ENCODE assay signal across 8 cellular contexts in genomic region chr1:31296486-31297272, GRCh38. TPM values are rescaled to one million over a fixed set of nuclear protein-coding genes. Genes with fewer than 3 reads are reported as not detected.
DNase-seq lines count a peak whose midpoint lies in the region; TF ChIP-seq lines count a peak whose summit lies in the region.

SNRNP40 (minus strand) TSS chr1:31296788; CDS start chr1:31296751, 37 bp downstream.
ZCCHC17 (plus strand) TSS chr1:31297032; CDS start chr1:31310099, 13,067 bp downstream.

- TF ChIP-seq CTCF in fibroblast of villous mesenchyme (IDR thresholded peaks at IDR 0.05; ENCODE audit: insufficient read depth, low read depth, low read length) (no peak), neural crest cell (conservative IDR thresholded peaks at IDR 0.05) (no peak)

- peak within 1 kb of the TSS; percentile 94 for H3K27ac Mint-ChIP-seq in neural crest cell (ENCODE audit: unreplicated experiment)

- no peaks in the 10 kb centered on the region for H3K27me3 ChIP-seq in H7 (ENCODE audit: control insufficient read depth, insufficient read depth, low read length)

- no peaks in the 10 kb centered on the region for H3K9me3 ChIP-seq in ES-I3 (ENCODE audit: control insufficient read depth, insufficient read depth, low read length)

- H3K9me3 Mint-ChIP-seq in neural crest cell, result no peaks in the 10 kb centered on the region

- H3K9ac ChIP-seq in ES-I3 (ENCODE audit: low read depth, low read length), result peak within 1 kb of the TSS; percentile 84

- peaks cover 25% of the 10 kb centered on the region for H3K36me3 ChIP-seq in ES-I3 (ENCODE audit: insufficient read depth, low read length)
- peaks cover 14% of the 10 kb centered on the region for H3K36me3 ChIP-seq in H7 (replicated peaks; ENCODE audit: control insufficient read depth, insufficient read depth, low read length)

- no peaks in the 10 kb centered on the region for H3K27me3 Mint-ChIP-seq in neural crest cell (ENCODE audit: low read depth)

- DNase-seq in H7 (peak; percentile 96), M059J (ENCODE audit: low read depth) (peak; percentile 100), SHP77 (lab: John Stamatoyannopoulos, UW) (peak; percentile 100), fibroblast of villous mesenchyme (ENCODE audit: low read depth) (peak; percentile 100), neural crest cell (ENCODE audit: low read depth, low spot score) (peak; percentile 89), stromal cell of bone marrow (ENCODE audit: low read depth) (peak; percentile 100)
- DNase-seq in activated effector memory CD4-positive, alpha-beta T cell treated with anti-CD3 and anti-CD28 coated beads, Interleukin-2, amount 50 U/mL, for 16 hours, result peak; percentile 97

- H3K4me1 ChIP-seq in ES-I3 (ENCODE audit: insufficient read depth, low read length), result no peaks in the 10 kb centered on the region

- H3K4me3 ChIP-seq in H7 (ENCODE audit: insufficient read depth, low read depth, low read length), result peak within 1 kb of the TSS; percentile 91
- H3K4me3 ChIP-seq in fibroblast of villous mesenchyme (ENCODE audit: low read depth, low read length), result peak within 1 kb of the TSS; percentile 99

- peaks cover 21% of the 10 kb centered on the region for H3K4me1 Mint-ChIP-seq in neural crest cell

- H3K36me3 Mint-ChIP-seq in neural crest cell (ENCODE audit: low read depth), result peaks cover 3% of the 10 kb centered on the region

- H3K4me3 Mint-ChIP-seq in neural crest cell, result no peak within 1 kb of the TSS

RNA-seq across cellular contexts. Expression of gene SNRNP40, which starts in this region (rescaled TPM):
- total RNA-seq in H7 (2014; rRNA removed; shearing (Covaris generic)), result 325 and 375 TPM in 2 replicates
- 119 and 153 TPM in 2 replicates for total RNA-seq in M059J (2014; rRNA removed; shearing (Covaris generic))
- total RNA-seq in fibroblast of villous mesenchyme, result 85.7 and 114 TPM in 2 replicates
- 129 and 130 TPM in 2 replicates for total RNA-seq in neural crest cell

RNA-seq across cellular contexts. Expression of gene ZCCHC17, which starts in this region (rescaled TPM):
- 83.9 and 88.3 TPM in 2 replicates for total RNA-seq in H7 (2014; rRNA removed; shearing (Covaris generic))
- total RNA-seq in M059J (2014; rRNA removed; shearing (Covaris generic)), result 65.7 and 75.2 TPM in 2 replicates
- total RNA-seq in fibroblast of villous mesenchyme (25.4 and 45.3 TPM in 2 replicates), neural crest cell (59.7 and 64.6 TPM in 2 replicates)

Comparison
In these comparisons a context has a peak if more than half of its experiments do, and no peak if none do; other contexts are left out.
1. Peak in every context shown above with its lines: DNase-seq and H3K4me3 ChIP-seq.